Comparison of ENCODE assay signal across 12 cellular contexts in genomic region chr3:72187131-72187530, GRCh38.
DNase-seq lines count a peak whose midpoint lies in the region; ATAC-seq and TF ChIP-seq lines count a peak whose summit lies in the region.
"Had no signal": no experiment of that assay in that cellular context is flagged by ENCODE, and none has a peak within 500 bp of the region (broad histone marks: within the 10 kb centered on the region; RNA-seq: fewer than 3 reads in every experiment).

No MANE protein-coding gene starts in this region.

- peaks cover 22% of the 10 kb centered on the region for H3K4me1 Mint-ChIP-seq in activated naive CD8-positive, alpha-beta T cell treated with anti-CD3 and anti-CD28 coated beads, Interleukin-2, amount 50 U/mL, for 24 hours
- peaks cover 10% of the 10 kb centered on the region for H3K4me1 Mint-ChIP-seq in activated naive CD8-positive, alpha-beta T cell treated with anti-CD3 and anti-CD28 coated beads for 36 hours

- H3K9me3 ChIP-seq in Loucy (ENCODE audit: insufficient read depth, low read depth, low read length) (no peaks in the 10 kb centered on the region), upper lobe of right lung (no peaks in the 10 kb centered on the region)
- H3K9me3 ChIP-seq: SJSA1, transverse colon had no signal

- H3K27me3 Mint-ChIP-seq in activated naive CD8-positive, alpha-beta T cell treated with anti-CD3 and anti-CD28 coated beads, Interleukin-2, amount 50 U/mL, for 24 hours: peaks cover 15% of the 10 kb centered on the region
- no peaks in the 10 kb centered on the region for H3K27me3 Mint-ChIP-seq in activated naive CD8-positive, alpha-beta T cell treated with anti-CD3 and anti-CD28 coated beads for 36 hours

- H3K9ac ChIP-seq in Loucy (ENCODE audit: low read depth, low read length, poor library complexity, severe bottlenecking): no peak overlapping the region

- peak overlapping the region; percentile 84 for H3K27ac Mint-ChIP-seq in activated naive CD8-positive, alpha-beta T cell treated with anti-CD3 and anti-CD28 coated beads, Interleukin-2, amount 50 U/mL, for 24 hours
- H3K27ac Mint-ChIP-seq in activated naive CD8-positive, alpha-beta T cell treated with anti-CD3 and anti-CD28 coated beads for 36 hours: no peak overlapping the region
- H3K27ac Mint-ChIP-seq: naive B cell had no signal

- H3K4me1 ChIP-seq in Loucy (ENCODE audit: insufficient read depth, low read length, poor library complexity, severe bottlenecking) (no peaks in the 10 kb centered on the region), upper lobe of right lung (no peaks in the 10 kb centered on the region)
- H3K4me1 ChIP-seq: transverse colon had no signal

- H3K27ac ChIP-seq in upper lobe of right lung: no peak overlapping the region
- H3K27ac ChIP-seq: transverse colon had no signal

- H3K36me3 ChIP-seq in Loucy (ENCODE audit: insufficient read depth, low read length) (no peaks in the 10 kb centered on the region), upper lobe of right lung (no peaks in the 10 kb centered on the region)
- H3K36me3 ChIP-seq: SJSA1, transverse colon had no signal

- no peaks in the 10 kb centered on the region for H3F3A ChIP-seq in Loucy (ENCODE audit: low read depth)

- H3K4me3 Mint-ChIP-seq in activated naive CD8-positive, alpha-beta T cell treated with anti-CD3 and anti-CD28 coated beads, Interleukin-2, amount 50 U/mL, for 24 hours: no peak overlapping the region
- H3K4me3 Mint-ChIP-seq in activated naive CD8-positive, alpha-beta T cell treated with anti-CD3 and anti-CD28 coated beads for 36 hours: no peak overlapping the region

- H3K27me3 ChIP-seq in Loucy (ENCODE audit: insufficient read depth, low read length, poor library complexity, severe bottlenecking) (no peaks in the 10 kb centered on the region), upper lobe of right lung (no peaks in the 10 kb centered on the region)
- H3K27me3 ChIP-seq: SJSA1, transverse colon had no signal

- intact Hi-C loops in upper lobe of right lung (cut with DNase I) (no loop called here), left ventricle myocardium superior (cut with micrococcal nuclease) (no loop called here)

- TF ChIP-seq CTCF in Loucy (conservative IDR thresholded peaks at IDR 0.05; ENCODE audit: low read length) (peak; percentile 65), epithelial cell of proximal tubule (conservative IDR thresholded peaks at IDR 0.05; ENCODE audit: low read depth, low read length) (peak; percentile 12), upper lobe of right lung (IDR thresholded peaks at IDR 0.05) (peak; percentile 8)

- no peaks in the 10 kb centered on the region for H3K36me3 Mint-ChIP-seq in activated naive CD8-positive, alpha-beta T cell treated with anti-CD3 and anti-CD28 coated beads, Interleukin-2, amount 50 U/mL, for 24 hours (ENCODE audit: low read depth)
- H3K36me3 Mint-ChIP-seq in activated naive CD8-positive, alpha-beta T cell treated with anti-CD3 and anti-CD28 coated beads for 36 hours: peaks cover 3% of the 10 kb centered on the region
- H3K36me3 Mint-ChIP-seq: naive B cell had no signal

- DNase-seq in activated naive CD8-positive, alpha-beta T cell treated with anti-CD3 and anti-CD28 coated beads, Interleukin-2, amount 50 U/mL, for 24 hours: no peak
- DNase-seq in activated naive CD8-positive, alpha-beta T cell treated with anti-CD3 and anti-CD28 coated beads for 36 hours: no peak
- DNase-seq in epithelial cell of proximal tubule (ENCODE audit: low read depth) (no peak), upper lobe of right lung (no peak), mucosa of gallbladder (ENCODE audit: low spot score) (no peak), left ventricle myocardium superior (no peak)
- DNase-seq: naive B cell, NCI-H446 treated with DMSO at 0.1 percent for 48 hours, transverse colon had no signal

- no peak overlapping the region for H2AFZ ChIP-seq in Loucy (ENCODE audit: low read length)

- H3K4me3 ChIP-seq in Loucy (ENCODE audit: low read length, poor library complexity, severe bottlenecking) (no peak overlapping the region), epithelial cell of proximal tubule (ENCODE audit: low read depth, low read length) (no peak overlapping the region), upper lobe of right lung (no peak overlapping the region)
- H3K4me3 ChIP-seq: SJSA1, transverse colon had no signal

- no peak for ATAC-seq in activated naive CD8-positive, alpha-beta T cell treated with anti-CD3 and anti-CD28 coated beads, Interleukin-2, amount 50 U/mL, for 24 hours
- ATAC-seq in upper lobe of right lung (peak; percentile 49), GM18520 (IDR thresholded peaks at IDR 0.05; ENCODE audit: unreplicated experiment) (no peak), left ventricle myocardium superior (no peak)

- H3K9me2 ChIP-seq in Loucy (replicated peaks; ENCODE audit: low read depth, low read length): no peaks in the 10 kb centered on the region

- no peaks in the 10 kb centered on the region for H4K20me1 ChIP-seq in Loucy (ENCODE audit: insufficient read depth, low read length, poor library complexity, severe bottlenecking)

- H3K79me2 ChIP-seq in Loucy (ENCODE audit: insufficient read depth, low read length): no peaks in the 10 kb centered on the region

- no peaks in the 10 kb centered on the region for H3K9me3 Mint-ChIP-seq in activated naive CD8-positive, alpha-beta T cell treated with anti-CD3 and anti-CD28 coated beads, Interleukin-2, amount 50 U/mL, for 24 hours
- H3K9me3 Mint-ChIP-seq in activated naive CD8-positive, alpha-beta T cell treated with anti-CD3 and anti-CD28 coated beads for 36 hours: peaks cover 5% of the 10 kb centered on the region

- H3K4me2 ChIP-seq in Loucy (ENCODE audit: low read depth, low read length, poor library complexity, severe bottlenecking): no peak overlapping the region

Comparison
In these comparisons a context has a peak if more than half of its experiments do, and no peak if none do; other contexts are left out.
1. CTCF ChIP-seq: peak in every context shown above with its lines; median percentile 65 in Loucy; 12 in epithelial cell of proximal tubule; 8 in upper lobe of right lung.